12 cellular contexts compared by ENCODE assay signal in genomic region chr11:12123799-12124198, GRCh38. TPM values are rescaled to one million over a fixed set of nuclear protein-coding genes. Genes with fewer than 3 reads are reported as not detected.
DNase-seq lines count a peak whose midpoint lies in the region; ATAC-seq and TF ChIP-seq lines count a peak whose summit lies in the region.
"Had no signal": no experiment of that assay in that cellular context is flagged by ENCODE, and none has a peak within 500 bp of the region (broad histone marks: within the 10 kb centered on the region; RNA-seq: fewer than 3 reads in every experiment).

No MANE protein-coding gene starts in this region.

- no peak overlapping the region for H2AFZ ChIP-seq in GM23248

- no peak for ATAC-seq in SK-N-SH treated with all-trans-retinoic acid at 6 μM for 48 hours
- ATAC-seq in HG03354 (IDR thresholded peaks at IDR 0.05; ENCODE audit: poor library complexity, severe bottlenecking, unreplicated experiment), result no peak
- ATAC-seq: activated CD4-positive, alpha-beta T cell treated with anti-CD3 and anti-CD28 coated beads for 36 hours; activated T-cell treated with anti-CD3 and anti-CD28 coated beads, Interleukin-2, amount 50 U/mL, for 72 hours; psoas muscle had no signal

- H4K20me1 ChIP-seq in GM23248 (ENCODE audit: insufficient read depth), result no peaks in the 10 kb centered on the region

- H3K4me2 ChIP-seq in GM23248 (ENCODE audit: unreplicated experiment), result peak overlapping the region; percentile 39
- no peak overlapping the region for H3K4me2 ChIP-seq in skeletal muscle satellite cell (ENCODE audit: low read length)

- H3K4me3 ChIP-seq in GM23248 (no peak overlapping the region), skeletal muscle satellite cell (ENCODE audit: low read length) (no peak overlapping the region)
- H3K4me3 ChIP-seq: psoas muscle had no signal

- no peaks in the 10 kb centered on the region for H3K9me2 ChIP-seq in GM23248 (ENCODE audit: insufficient read depth)

- H3K79me2 ChIP-seq in GM23248 (ENCODE audit: insufficient read depth), result peaks cover 100% of the 10 kb centered on the region

- no peaks in the 10 kb centered on the region for H3K36me3 ChIP-seq in GM23248 (ENCODE audit: low read depth)
- peaks cover 10% of the 10 kb centered on the region for H3K36me3 ChIP-seq in skeletal muscle satellite cell (ENCODE audit: insufficient read depth, low read length)

- H3K27me3 ChIP-seq in GM23248 (replicated peaks; ENCODE audit: insufficient read depth) (no peaks in the 10 kb centered on the region), skeletal muscle satellite cell (ENCODE audit: control insufficient read depth, insufficient read depth, low read length) (no peaks in the 10 kb centered on the region)

- H3K9me3 ChIP-seq in GM23248 (ENCODE audit: low read depth), result no peaks in the 10 kb centered on the region
- H3K9me3 ChIP-seq in skeletal muscle satellite cell (replicated peaks; ENCODE audit: low read length), result no peaks in the 10 kb centered on the region
- H3K9me3 ChIP-seq: psoas muscle had no signal

- peak overlapping the region; percentile 73 for H3K27ac ChIP-seq in GM23248
- H3K27ac ChIP-seq: psoas muscle had no signal

- WGBS in GM23248 (ENCODE audit: low coverage in 1 of 2, low lambda C conversion rate in 2 of 2, missing lambda C conversion rate in 2 of 2), 2 experiments, result 57 to 61% methylated on average over 3 of the region's 3 CpGs

- in situ Hi-C loops in GM23248 (cut with MboI), result no loop called here

- peak overlapping the region; percentile 57 for H3K9ac ChIP-seq in GM23248
- H3K9ac ChIP-seq in skeletal muscle satellite cell (ENCODE audit: low read depth, low read length), result peak overlapping the region; percentile 41

- H3F3A ChIP-seq in GM23248 (ENCODE audit: insufficient read depth), result peaks cover 58% of the 10 kb centered on the region

- H3K4me1 ChIP-seq in GM23248 (ENCODE audit: insufficient read depth) (peaks cover 60% of the 10 kb centered on the region), skeletal muscle satellite cell (ENCODE audit: control insufficient read depth, insufficient read depth, low read length) (peaks cover 70% of the 10 kb centered on the region)

- DNase-seq in GM23248, result peak; percentile 58
- DNase-seq in fibroblast of peridontal ligament (ENCODE audit: extremely low read depth), result peak; percentile 69
- DNase-seq in HPDE6-E6E7 (ENCODE audit: extremely low spot score), result no peak
- DNase-seq in stimulated activated CD4-positive, alpha-beta T cell treated with anti-CD3 and anti-CD28 coated beads, Interleukin-2, amount 100 ng/mL, for 24 hours, result no peak
- no peak for DNase-seq in H4 (ENCODE audit: low spot score)
- DNase-seq: activated CD4-positive, alpha-beta T cell treated with anti-CD3 and anti-CD28 coated beads for 36 hours; activated T-cell treated with anti-CD3 and anti-CD28 coated beads, Interleukin-2, amount 50 U/mL, for 72 hours; psoas muscle; T-helper 1 cell had no signal

TF ChIP-seq in SK-N-SH treated with all-trans-retinoic acid at 6 μM for 48 hours, 23 proteins besides CTCF, POLR2A, EP300 and RAD21:
- TF ChIP-seq ZNF70 (CRISPR knock-in tag; IDR thresholded peaks at IDR 0.05) (peak; percentile 85), TCF4 (CRISPR knock-in tag; IDR thresholded peaks at IDR 0.05; ENCODE audit: borderline replicate concordance) (no peak)

RNA-seq across cellular contexts. Expression of gene MICAL2, which starts 13.4 kb away (rescaled TPM):
- 158 and 182 TPM in 2 replicates for total RNA-seq in GM23248 (2014; rRNA removed; shearing (Covaris generic))
- polyA plus RNA-seq in GM23248 (2016; fragmentation: Nextera tagmentation; extraction: Ambion mirVana), result 81.6 and 83.3 TPM in 2 replicates
- total RNA-seq in skeletal muscle satellite cell (2012; rRNA removed), result 25.6 and 43.9 TPM in 2 replicates
- 52.1 and 53.4 TPM in 2 replicates for total RNA-seq in H4 (2014; rRNA removed; shearing (Covaris generic))

Comparison
In these comparisons a context has a peak if more than half of its experiments do, and no peak if none do; other contexts are left out.
1. DNase-seq: peak in GM23248 (single experiment) and fibroblast of peridontal ligament (single experiment); none in HPDE6-E6E7 (single experiment), stimulated activated CD4-positive, alpha-beta T cell treated with anti-CD3 and anti-CD28 coated beads, Interleukin-2, amount 100 ng/mL, for 24 hours (0 of 2) and H4 (single experiment).